ENCODE assay signal across 15 cellular contexts in genomic region chr9:20553750-20554149, GRCh38.
DNase-seq lines count a peak whose midpoint lies in the region; ATAC-seq, FAIRE-seq and TF ChIP-seq lines count a peak whose summit lies in the region.
"Had no signal": no experiment of that assay in that cellular context is flagged by ENCODE, and none has a peak within 500 bp of the region (broad histone marks: within the 10 kb centered on the region; RNA-seq: fewer than 3 reads in every experiment).

No MANE protein-coding gene starts in this region.

- no peaks in the 10 kb centered on the region for H3K27me3 ChIP-seq in adrenal gland
- H3K27me3 ChIP-seq: SJSA1, spleen had no signal

- intact Hi-C loops in adrenal gland (cut with DNase I) = no loop called here

- H3K4me3 ChIP-seq in A549 (0 out of 3 replicates have a peak overlapping the region, but pooled peaks have one; percentile 8), adrenal gland (no peak overlapping the region)
- H3K4me3 ChIP-seq: SJSA1, spleen had no signal

- H3K9me3 ChIP-seq in A549 (no peaks in the 10 kb centered on the region), adrenal gland (replicated peaks in 1 of 3) (no peaks in the 10 kb centered on the region)
- H3K9me3 ChIP-seq: SJSA1, spleen had no signal

- H3K27ac ChIP-seq in A549 (peak overlapping the region; percentile 69 to 74; a peak in 4 of 6 replicates), adrenal gland (no peak overlapping the region)
- H3K27ac ChIP-seq: SJSA1, spleen had no signal

- peaks cover 72% of the 10 kb centered on the region for H3K4me1 ChIP-seq in A549
- H3K4me1 ChIP-seq in adrenal gland (replicated peaks in 1 of 2) = peaks cover 8 to 13% of the 10 kb centered on the region in 2 donors

- CTCF ChIA-PET in A549 (lab: Yijun Ruan, JAX) = interaction anchor here (0.6 to 2.4 kb wide), 17 partner anchors 10 to 388 kb away, joined by 3 to 11 read pairs (median 3); partner anchors contain the start of gene MLLT3
- CTCF ChIA-PET in activated CD4-positive, alpha-beta memory T cell treated with anti-CD3 and anti-CD28 coated beads, Interleukin-2, amount 10 ng/mL, durations not matched to agents 7 days and 5 days (lab: Charles Lee) = interaction anchor here (0.7 to 2.7 kb wide), 7 partner anchors 9 to 201 kb away, joined by 3 to 16 read pairs (median 3); partner anchors contain the start of gene MLLT3

- TF ChIP-seq EP300 in A549 (IDR thresholded peaks at IDR 0.05) = no peak

- H3K4me3 Mint-ChIP-seq in activated CD4-positive, alpha-beta memory T cell treated with anti-CD3 and anti-CD28 coated beads, Interleukin-2, amount 10 ng/mL, durations not matched to agents 7 days and 5 days = peak overlapping the region; percentile 9

- FAIRE-seq in A549 (lab: Jason Lieb, UNC) = no peak
- FAIRE-seq: bronchial epithelial cell had no signal

- H3K4me1 Mint-ChIP-seq in activated CD4-positive, alpha-beta memory T cell treated with anti-CD3 and anti-CD28 coated beads, Interleukin-2, amount 10 ng/mL, durations not matched to agents 7 days and 5 days = peaks cover 64% of the 10 kb centered on the region

- H3K36me3 Mint-ChIP-seq in activated CD4-positive, alpha-beta memory T cell treated with anti-CD3 and anti-CD28 coated beads, Interleukin-2, amount 10 ng/mL, durations not matched to agents 7 days and 5 days (ENCODE audit: low read depth) = peaks cover 18% of the 10 kb centered on the region

- H3K27me3 Mint-ChIP-seq in activated CD4-positive, alpha-beta memory T cell treated with anti-CD3 and anti-CD28 coated beads, Interleukin-2, amount 10 ng/mL, durations not matched to agents 7 days and 5 days = no peaks in the 10 kb centered on the region

- DNase-seq in A549 (ENCODE audit: low read depth in 1 of 2, low spot score in 1 of 2) (no peak), kidney glomerular epithelial cell (lab: John Stamatoyannopoulos, UW) (peak; percentile 24), HCEC 1CT (no peak), adrenal gland (no peak), EL (no peak)
- DNase-seq in activated CD4-positive, alpha-beta memory T cell treated with anti-CD3 and anti-CD28 coated beads, Interleukin-2, amount 10 ng/mL, durations not matched to agents 7 days and 5 days = no peak
- DNase-seq: effector CD8-positive, alpha-beta T cell; MV-4-11; NCI-H2171; NK-92 treated with Interleukin-12 subunit alpha and Interleukin-12 subunit beta, amount 100 ng/mL, for 24 hours; spleen had no signal

- POLR2A ChIA-PET in A549 (lab: Yijun Ruan, JAX) = interaction anchor here (0.6 to 1.5 kb wide), 2 partner anchors 68 to 71 kb away, joined by 3 to 6 read pairs; partner anchors contain the start of gene MLLT3
- POLR2A ChIA-PET in activated CD4-positive, alpha-beta memory T cell treated with anti-CD3 and anti-CD28 coated beads, Interleukin-2, amount 10 ng/mL, durations not matched to agents 7 days and 5 days (lab: Charles Lee) = interaction anchor here (0.8 to 5.5 kb wide), 7 partner anchors 8 to 130 kb away, joined by 3 to 39 read pairs (median 3); partner anchors contain the start of genes FOCAD and MLLT3

- peak overlapping the region; percentile 87 for H3K4me2 ChIP-seq in A549

- TF ChIP-seq CTCF in A549 (IDR thresholded peaks at IDR 0.05) (no peak), adrenal gland (IDR thresholded peaks at IDR 0.05) (no peak)

- H3K27ac Mint-ChIP-seq in activated CD4-positive, alpha-beta memory T cell treated with anti-CD3 and anti-CD28 coated beads, Interleukin-2, amount 10 ng/mL, durations not matched to agents 7 days and 5 days = peak overlapping the region; percentile 81

- TF ChIP-seq RAD21 in A549 (conservative IDR thresholded peaks at IDR 0.05 in 1 of 2, IDR thresholded peaks at IDR 0.05 in 1 of 2) = no peak

- ATAC-seq in A549 = no peak
- peak; percentile 7 for ATAC-seq in GM18861 (IDR thresholded peaks at IDR 0.05; ENCODE audit: unreplicated experiment)
- ATAC-seq in GM18519 (IDR thresholded peaks at IDR 0.05; ENCODE audit: low FRiP score, unreplicated experiment) = no peak

- no peak for TF ChIP-seq POLR2A in A549 (IDR thresholded peaks at IDR 0.05; ENCODE audit: low read length)
- no peak for TF ChIP-seq POLR2A in adrenal gland (IDR thresholded peaks at IDR 0.05)

- H3K36me3 ChIP-seq in adrenal gland (replicated peaks in 1 of 2) = no peaks in the 10 kb centered on the region
- H3K36me3 ChIP-seq: SJSA1, spleen had no signal

- no peaks in the 10 kb centered on the region for H3K9me3 Mint-ChIP-seq in activated CD4-positive, alpha-beta memory T cell treated with anti-CD3 and anti-CD28 coated beads, Interleukin-2, amount 10 ng/mL, durations not matched to agents 7 days and 5 days

TF ChIP-seq in A549, 52 proteins besides CTCF, POLR2A, EP300 and RAD21 (continues in another document):
- TF ChIP-seq TP53 (CRISPR knock-in tag; IDR thresholded peaks at IDR 0.05) = no peak
- TF ChIP-seq MAX (IDR thresholded peaks at IDR 0.05) = no peak
- no peak for TF ChIP-seq RFX5 (IDR thresholded peaks at IDR 0.05)
- TF ChIP-seq MAZ (IDR thresholded peaks at IDR 0.05; ENCODE audit: borderline replicate concordance, low read depth, low read length) = no peak
- TF ChIP-seq KDM5A (IDR thresholded peaks at IDR 0.05) = no peak
- no peak for TF ChIP-seq RCOR1 (IDR thresholded peaks at IDR 0.05; ENCODE audit: low read depth, low read length)
- TF ChIP-seq RARB (CRISPR knock-in tag; IDR thresholded peaks at IDR 0.05) = no peak
- TF ChIP-seq, protein P1, sequence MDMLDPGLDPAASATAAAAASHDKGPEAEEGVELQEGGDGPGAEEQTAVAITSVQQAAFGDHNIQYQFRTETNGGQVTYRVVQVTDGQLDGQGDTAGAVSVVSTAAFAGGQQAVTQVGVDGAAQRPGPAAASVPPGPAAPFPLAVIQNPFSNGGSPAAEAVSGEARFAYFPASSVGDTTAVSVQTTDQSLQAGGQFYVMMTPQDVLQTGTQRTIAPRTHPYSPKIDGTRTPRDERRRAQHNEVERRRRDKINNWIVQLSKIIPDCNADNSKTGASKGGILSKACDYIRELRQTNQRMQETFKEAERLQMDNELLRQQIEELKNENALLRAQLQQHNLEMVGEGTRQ (IDR thresholded peaks at IDR 0.05) = no peak
- no peak for TF ChIP-seq ZC3H11A (IDR thresholded peaks at IDR 0.05)
- TF ChIP-seq CBX2 (IDR thresholded peaks at IDR 0.05; ENCODE audit: borderline replicate concordance, low read depth) = no peak
- no peak for TF ChIP-seq NPAS2 (CRISPR knock-in tag; IDR thresholded peaks at IDR 0.05; ENCODE audit: borderline replicate concordance)
- TF ChIP-seq EHF (CRISPR knock-in tag; IDR thresholded peaks at IDR 0.05) = no peak
- no peak for TF ChIP-seq E2F6 (IDR thresholded peaks at IDR 0.05; ENCODE audit: borderline replicate concordance, low read depth)
- TF ChIP-seq BCL3 (IDR thresholded peaks at IDR 0.05) = no peak
- TF ChIP-seq HMGXB4 (CRISPR knock-in tag; IDR thresholded peaks at IDR 0.05; ENCODE audit: borderline replicate concordance) = no peak
- no peak for TF ChIP-seq MAFK (IDR thresholded peaks at IDR 0.05; ENCODE audit: partially characterized antibody)
- TF ChIP-seq FOSB (CRISPR knock-in tag; IDR thresholded peaks at IDR 0.05) = no peak
- TF ChIP-seq JUNB (IDR thresholded peaks at IDR 0.05) = no peak

Comparison
In these comparisons a context has a peak if more than half of its experiments do, and no peak if none do; other contexts are left out.
1. H3K27ac ChIP-seq: peak in A549 (2 of 2); none in adrenal gland (0 of 5).